ENCODE assay signal across 16 cellular contexts in genomic region chr6:148620579-148621298, GRCh38.
DNase-seq lines count a peak whose midpoint lies in the region; ATAC-seq and TF ChIP-seq lines count a peak whose summit lies in the region.
"Had no signal": no experiment of that assay in that cellular context is flagged by ENCODE, and none has a peak within 500 bp of the region (broad histone marks: within the 10 kb centered on the region; RNA-seq: fewer than 3 reads in every experiment).

No MANE protein-coding gene starts in this region.

- no peak overlapping the region for H3K4me3 ChIP-seq in upper lobe of right lung
- H3K4me3 ChIP-seq: thyroid gland had no signal

- peaks cover 4 to 14% of the 10 kb centered on the region in 2 donors for H3K4me1 Mint-ChIP-seq in natural killer cell treated with Interleukin-12 subunit alpha and Interleukin-12 subunit beta and Interleukin-15 and Interleukin-18, amount 100 ng/mL, for 72 hours (ENCODE audit: low read depth in 2 of 2)
- H3K4me1 Mint-ChIP-seq in natural killer cell (peaks cover 6 to 13% of the 10 kb centered on the region in 2 donors), T-helper 17 cell (peaks cover 2% of the 10 kb centered on the region)

- TF ChIP-seq CTCF in natural killer cell (IDR thresholded peaks at IDR 0.05) = no peak
- TF ChIP-seq CTCF in upper lobe of right lung (IDR thresholded peaks at IDR 0.05) = no peak

- ATAC-seq in natural killer cell treated with Interleukin-12 subunit alpha and Interleukin-12 subunit beta and Interleukin-15 and Interleukin-18, amount 100 ng/mL, for 72 hours = peak; percentile 60 to 90
- ATAC-seq in natural killer cell (no peak), GM21367 (IDR thresholded peaks at IDR 0.05; ENCODE audit: unreplicated experiment) (peak; percentile 94), HG03139 (IDR thresholded peaks at IDR 0.05; ENCODE audit: unreplicated experiment) (peak; percentile 56), upper lobe of right lung (peak; percentile 18), HG02981 (IDR thresholded peaks at IDR 0.05; ENCODE audit: unreplicated experiment) (no peak), T-helper 17 cell (no peak)
- ATAC-seq: Right ventricle myocardium inferior had no signal

- H3K36me3 Mint-ChIP-seq in natural killer cell treated with Interleukin-12 subunit alpha and Interleukin-12 subunit beta and Interleukin-15 and Interleukin-18, amount 100 ng/mL, for 72 hours = no peaks in the 10 kb centered on the region
- H3K36me3 Mint-ChIP-seq in natural killer cell (no peaks in the 10 kb centered on the region), T-helper 17 cell (ENCODE audit: low read depth) (peaks cover 2% of the 10 kb centered on the region)

- no peaks in the 10 kb centered on the region for H3K27me3 ChIP-seq in upper lobe of right lung
- H3K27me3 ChIP-seq: thyroid gland had no signal

- peaks cover 14% of the 10 kb centered on the region for H3K4me1 ChIP-seq in upper lobe of right lung
- H3K4me1 ChIP-seq: thyroid gland had no signal

- intact Hi-C loops in natural killer cell (cut with micrococcal nuclease) (no loop called here), upper lobe of right lung (cut with DNase I) (no loop called here)

- H3K9me3 ChIP-seq in upper lobe of right lung = no peaks in the 10 kb centered on the region
- H3K9me3 ChIP-seq in T-helper 17 cell (ENCODE audit: control insufficient read depth, low read length, poor library complexity, severe bottlenecking) = no peaks in the 10 kb centered on the region
- H3K9me3 ChIP-seq: thyroid gland had no signal

- H3K4me3 Mint-ChIP-seq in natural killer cell treated with Interleukin-12 subunit alpha and Interleukin-12 subunit beta and Interleukin-15 and Interleukin-18, amount 100 ng/mL, for 72 hours = no peak overlapping the region
- H3K4me3 Mint-ChIP-seq in natural killer cell = no peak overlapping the region
- H3K4me3 Mint-ChIP-seq in T-helper 17 cell = no peak overlapping the region

- H3K36me3 ChIP-seq in upper lobe of right lung = no peaks in the 10 kb centered on the region
- H3K36me3 ChIP-seq: thyroid gland had no signal

- H3K27ac Mint-ChIP-seq in natural killer cell treated with Interleukin-12 subunit alpha and Interleukin-12 subunit beta and Interleukin-15 and Interleukin-18, amount 100 ng/mL, for 72 hours = no peak overlapping the region
- H3K27ac Mint-ChIP-seq in natural killer cell (no peak overlapping the region), T-helper 17 cell (no peak overlapping the region)

- no peak overlapping the region for H3K27ac ChIP-seq in upper lobe of right lung
- H3K27ac ChIP-seq: thyroid gland had no signal

- no peak for DNase-seq in natural killer cell treated with Interleukin-12 subunit alpha and Interleukin-12 subunit beta and Interleukin-15 and Interleukin-18, amount 100 ng/mL, for 72 hours (ENCODE audit: low spot score)
- DNase-seq in natural killer cell (no peak), upper lobe of right lung (no peak), T-helper 17 cell (no peak), KG1 (lab: John Stamatoyannopoulos, UW) (no peak)
- DNase-seq: activated CD4-positive, alpha-beta T cell treated with anti-CD3 and anti-CD28 coated beads, Interleukin-2, amount 50 U/mL, for 1 hour; activated naive CD4-positive, alpha-beta T cell; dermis blood vessel endothelial cell; GDM1; NCI-H2107; NCI-H82; thyroid gland had no signal

- no peaks in the 10 kb centered on the region for H3K9me3 Mint-ChIP-seq in natural killer cell treated with Interleukin-12 subunit alpha and Interleukin-12 subunit beta and Interleukin-15 and Interleukin-18, amount 100 ng/mL, for 72 hours
- H3K9me3 Mint-ChIP-seq in natural killer cell = no peaks in the 10 kb centered on the region

- peaks cover 40 to 48% of the 10 kb centered on the region in 2 donors for H3K27me3 Mint-ChIP-seq in natural killer cell treated with Interleukin-12 subunit alpha and Interleukin-12 subunit beta and Interleukin-15 and Interleukin-18, amount 100 ng/mL, for 72 hours
- H3K27me3 Mint-ChIP-seq in natural killer cell (ENCODE audit: low read depth in 2 of 2) (peaks cover 32 to 51% of the 10 kb centered on the region in 2 donors), T-helper 17 cell (peaks cover 30% of the 10 kb centered on the region)

Comparison
In these comparisons a context has a peak if more than half of its experiments do, and no peak if none do; other contexts are left out.
1. ATAC-seq: peak in natural killer cell treated with Interleukin-12 subunit alpha and Interleukin-12 subunit beta and Interleukin-15 and Interleukin-18, amount 100 ng/mL, for 72 hours (2 of 2), GM21367 (single experiment), HG03139 (single experiment) and upper lobe of right lung (single experiment); none in natural killer cell (0 of 3), HG02981 (single experiment) and T-helper 17 cell (single experiment).